Comparison of ENCODE assay signal across 20 cellular contexts in the genomic region with DNA sequence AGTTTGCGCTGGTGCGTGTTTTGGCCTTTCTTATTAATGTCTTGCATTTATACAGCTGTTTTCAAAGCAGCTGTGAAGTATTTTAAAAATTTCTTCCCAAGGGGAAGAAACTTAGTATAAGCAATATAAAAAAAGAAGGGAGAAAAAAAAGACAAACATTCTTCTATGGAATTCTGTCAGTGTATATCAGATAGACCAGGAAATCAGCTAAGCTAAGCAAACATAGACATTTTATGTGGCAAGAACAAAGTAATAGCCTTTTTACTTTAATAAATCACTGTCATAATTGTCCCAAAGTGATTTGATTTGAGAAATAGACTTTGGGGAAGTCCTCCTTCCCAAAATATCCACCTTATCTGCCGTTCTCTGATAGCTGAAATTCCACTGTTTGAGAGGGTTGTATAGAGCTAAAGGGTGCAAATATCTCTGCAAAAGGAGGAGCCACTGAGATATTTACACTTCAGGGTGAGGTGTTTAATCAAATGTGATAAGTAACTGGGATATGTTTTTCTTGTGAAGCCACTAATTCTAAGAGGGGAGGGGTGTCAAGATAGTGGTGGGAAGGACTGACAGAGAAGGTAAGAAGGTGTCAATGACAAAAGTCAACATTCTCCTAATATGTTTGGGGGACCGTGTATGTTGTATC.
DNase-seq lines count a peak whose midpoint lies in the region; ATAC-seq and TF ChIP-seq lines count a peak whose summit lies in the region.
"Had no signal": no experiment of that assay in that cellular context is flagged by ENCODE, and none has a peak within 500 bp of the region (broad histone marks: within the 10 kb centered on the region; RNA-seq: fewer than 3 reads in every experiment).

No MANE protein-coding gene starts in this region.

- peak overlapping the region; percentile 54; the same call in 1 of the 2 replicates for H2AFZ ChIP-seq in SK-N-SH (ENCODE audit: low read depth)
- H2AFZ ChIP-seq: GM23338 had no signal

- no peak overlapping the region for H3K4ac ChIP-seq in mesendoderm (ENCODE audit: low read depth, low read length)

- no peaks in the 10 kb centered on the region for H4K20me1 ChIP-seq in SK-N-SH (ENCODE audit: insufficient read depth)

- H3K4me3 ChIP-seq in SK-N-SH (ENCODE audit: low read depth in 2 of 2, low read length in 1 of 2): no peak overlapping the region
- no peak overlapping the region for H3K4me3 ChIP-seq in brain microvascular endothelial cell (ENCODE audit: low read depth, low read length)
- no peak overlapping the region for H3K4me3 ChIP-seq in mesendoderm (ENCODE audit: low read length)
- H3K4me3 ChIP-seq in spleen: no peak overlapping the region
- H3K4me3 ChIP-seq: GM23338 had no signal

- no peak overlapping the region for H3K23ac ChIP-seq in mesendoderm (ENCODE audit: low read length)

- ATAC-seq in SK-N-SH treated with all-trans-retinoic acid at 6 μM for 48 hours (no peak), HG03095 (IDR thresholded peaks at IDR 0.05; ENCODE audit: unreplicated experiment) (no peak)
- ATAC-seq: GM23338, HepG2 had no signal

- H3K4me1 ChIP-seq in SK-N-SH (ENCODE audit: control insufficient read depth in 1 of 2, insufficient read depth in 2 of 2, low read depth in 1 of 2, low read length in 1 of 2): peaks cover 4 to 16% of the 10 kb centered on the region in 2 experiments; a peak in 3 of 4 replicates
- H3K4me1 ChIP-seq in mesendoderm (ENCODE audit: control insufficient read depth, low read depth, low read length): peaks cover 11% of the 10 kb centered on the region
- H3K4me1 ChIP-seq in spleen: peaks cover 11 to 47% (median 20%) of the 10 kb centered on the region in 6 donors

- no peaks in the 10 kb centered on the region for H3K27me3 ChIP-seq in SK-N-SH (ENCODE audit: insufficient read depth)
- H3K27me3 ChIP-seq in brain microvascular endothelial cell (replicated peaks): no peaks in the 10 kb centered on the region
- no peaks in the 10 kb centered on the region for H3K27me3 ChIP-seq in mesendoderm (ENCODE audit: insufficient read depth, low read length, poor library complexity)
- no peaks in the 10 kb centered on the region for H3K27me3 ChIP-seq in spleen (replicated peaks in 1 of 7)

- WGBS in SK-N-SH (ENCODE audit: low lambda C conversion rate): 88% methylated on average over 4 of the region's 4 CpGs
- WGBS in mesendoderm (ENCODE audit: extremely low coverage, insufficient coverage, low lambda C conversion rate): no CpG with 5 or more reads among the region's 4 CpGs
- 56 to 64% (median 60%) methylated on average over 4 of the region's 4 CpGs for WGBS in spleen, 5 donors

- H3K4me2 ChIP-seq in SK-N-SH (no peak overlapping the region), mesendoderm (ENCODE audit: low read length) (no peak overlapping the region)
- H3K4me2 ChIP-seq: GM23338, KMS-11 had no signal

- TF ChIP-seq CTCF in SK-N-SH (IDR thresholded peaks at IDR 0.05) (no peak), brain microvascular endothelial cell (IDR thresholded peaks at IDR 0.05; ENCODE audit: low read depth, low read length, missing control alignments) (no peak), spleen (IDR thresholded peaks at IDR 0.05 in 8 of 11, conservative IDR thresholded peaks at IDR 0.05 in 3 of 11) (no peak)

- no peak overlapping the region for H3K56ac ChIP-seq in mesendoderm (ENCODE audit: low read length)

- H3K79me2 ChIP-seq in SK-N-SH (ENCODE audit: insufficient read depth): no peaks in the 10 kb centered on the region
- no peaks in the 10 kb centered on the region for H3K79me2 ChIP-seq in mesendoderm (ENCODE audit: control insufficient read depth, insufficient read depth, low read length)

- no peaks in the 10 kb centered on the region for H3K36me3 ChIP-seq in SK-N-SH (replicated peaks in 1 of 2; ENCODE audit: control insufficient read depth in 1 of 2, insufficient read depth in 2 of 2, low read length in 1 of 2)
- H3K36me3 ChIP-seq in brain microvascular endothelial cell (replicated peaks): no peaks in the 10 kb centered on the region
- no peaks in the 10 kb centered on the region for H3K36me3 ChIP-seq in mesendoderm (ENCODE audit: control insufficient read depth, insufficient read depth, low read length)
- no peaks in the 10 kb centered on the region for H3K36me3 ChIP-seq in spleen

- H3K9me3 ChIP-seq in SK-N-SH (no peaks in the 10 kb centered on the region), spleen (no peaks in the 10 kb centered on the region)

- in situ Hi-C loops in brain microvascular endothelial cell (cut with HindIII; ENCODE audit: low pct_ligation_motif_present, low sequenced_read_pairs): no loop called here

- H3K18ac ChIP-seq in mesendoderm (ENCODE audit: low read length): no peak overlapping the region

- TF ChIP-seq RAD21 in SK-N-SH (IDR thresholded peaks at IDR 0.05; ENCODE audit: low read length): no peak

- peaks cover 14% of the 10 kb centered on the region for H3F3A ChIP-seq in SK-N-SH (replicated peaks; ENCODE audit: insufficient read depth)

- H3K9ac ChIP-seq in SK-N-SH (no peak overlapping the region), mesendoderm (ENCODE audit: low read length) (no peak overlapping the region)
- H3K9ac ChIP-seq: KMS-11 had no signal

- H3K79me1 ChIP-seq in mesendoderm (ENCODE audit: low read length): no peaks in the 10 kb centered on the region

- H3K9me2 ChIP-seq in SK-N-SH: no peaks in the 10 kb centered on the region

- DNase-seq in SK-N-SH: no peak
- DNase-seq in brain microvascular endothelial cell: no peak
- peak; percentile 87 for DNase-seq in mesendoderm
- DNase-seq in spleen: no peak
- no peak for DNase-seq in anterior cingulate cortex (lab: John Stamatoyannopoulos, UW)
- DNase-seq in mesenteric fat pad (ENCODE audit: low spot score): no peak
- DNase-seq: CD4-positive, alpha-beta memory T cell; DMS79 treated with DMSO at 0.1 percent for 48 hours; NCI-H1436; NCI-H2029; NCI-H2171; NCI-H748 treated with DMSO at 0.1 percent for 48 hours; OCI-M1 had no signal

- no peak overlapping the region for H4K8ac ChIP-seq in mesendoderm (ENCODE audit: low read depth, low read length)

- no peak overlapping the region for H4K5ac ChIP-seq in mesendoderm (ENCODE audit: low read length)

- CTCF ChIA-PET in SK-N-SH (lab: Yijun Ruan, JAX): no interaction called here

- H2BK5ac ChIP-seq in mesendoderm (ENCODE audit: low read length): no peak overlapping the region

- POLR2A ChIA-PET in SK-N-SH (lab: Yijun Ruan, JAX): no interaction called here

- peak overlapping the region in 1 of 2 experiments; percentile 50; a peak in 2 of 4 replicates for H3K27ac ChIP-seq in SK-N-SH (ENCODE audit: low read depth in 2 of 2, low read length in 1 of 2)
- H3K27ac ChIP-seq in brain microvascular endothelial cell: peak overlapping the region; percentile 64
- no peak overlapping the region for H3K27ac ChIP-seq in mesendoderm (ENCODE audit: low read depth, low read length)
- H3K27ac ChIP-seq in spleen: peak overlapping the region in 7 of 8 donors; percentile 25 to 68 (median 53)
- H3K27ac ChIP-seq: 22Rv1, KMS-11, RWPE1 had no signal

- no peak for TF ChIP-seq POLR2A in spleen (IDR thresholded peaks at IDR 0.05)

- no peak overlapping the region for H2BK15ac ChIP-seq in mesendoderm (replicated peaks; ENCODE audit: low read depth)

- no peak overlapping the region for H2BK120ac ChIP-seq in mesendoderm (ENCODE audit: low read depth, low read length)

- no peak for TF ChIP-seq EP300 in SK-N-SH (IDR thresholded peaks at IDR 0.05; ENCODE audit: borderline replicate concordance in 1 of 2, low read depth in 1 of 2, low read length in 1 of 2)

- intact Hi-C loops in spleen (cut with DNase I; ENCODE audit: low total_unique reads): loop anchor here (10.0 kb wide), 1 partner anchor 543 kb away; the partner anchor contains the start of gene JAG1

- H2AK5ac ChIP-seq in mesendoderm (ENCODE audit: low read length): no peak overlapping the region

TF ChIP-seq in SK-N-SH, 30 proteins besides CTCF, POLR2A, EP300 and RAD21 (continues in another document):
- TF ChIP-seq FOXJ3 (CRISPR knock-in tag; IDR thresholded peaks at IDR 0.05) (no peak), EZH2phosphoT487 (IDR thresholded peaks at IDR 0.05; ENCODE audit: borderline replicate concordance, low read depth) (no peak), TCF12 (IDR thresholded peaks at IDR 0.05) (no peak), FOSL2 (IDR thresholded peaks at IDR 0.05; ENCODE audit: borderline replicate concordance, low read depth) (no peak), ELF1 (IDR thresholded peaks at IDR 0.05) (no peak), POLR2AphosphoS5 (IDR thresholded peaks at IDR 0.05; ENCODE audit: low read depth, low read length) (no peak), RCOR1 (IDR thresholded peaks at IDR 0.05; ENCODE audit: low read length) (no peak), TEAD4 (IDR thresholded peaks at IDR 0.05; ENCODE audit: borderline replicate concordance, insufficient read depth) (no peak)
- TF ChIP-seq, protein P1, sequence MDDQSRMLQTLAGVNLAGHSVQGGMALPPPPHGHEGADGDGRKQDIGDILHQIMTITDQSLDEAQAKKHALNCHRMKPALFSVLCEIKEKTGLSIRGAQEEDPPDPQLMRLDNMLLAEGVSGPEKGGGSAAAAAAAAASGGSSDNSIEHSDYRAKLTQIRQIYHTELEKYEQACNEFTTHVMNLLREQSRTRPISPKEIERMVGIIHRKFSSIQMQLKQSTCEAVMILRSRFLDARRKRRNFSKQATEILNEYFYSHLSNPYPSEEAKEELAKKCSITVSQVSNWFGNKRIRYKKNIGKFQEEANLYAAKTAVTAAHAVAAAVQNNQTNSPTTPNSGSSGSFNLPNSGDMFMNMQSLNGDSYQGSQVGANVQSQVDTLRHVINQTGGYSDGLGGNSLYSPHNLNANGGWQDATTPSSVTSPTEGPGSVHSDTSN (IDR thresholded peaks at IDR 0.05): no peak

TF ChIP-seq in SK-N-SH treated with all-trans-retinoic acid at 6 μM for 48 hours, 23 proteins besides CTCF, POLR2A, EP300 and RAD21:
- TF ChIP-seq ESRRG (CRISPR knock-in tag; IDR thresholded peaks at IDR 0.05) (no peak), ZFP3 (CRISPR knock-in tag; IDR thresholded peaks at IDR 0.05) (no peak)
